In genomic region chr2:214019229-214019972, GRCh38 we compare ENCODE assay signal across 12 cellular contexts.
A peak's percentile ranks its signal among the peaks of the same experiment; 100 is the strongest.
DNase-seq lines count a peak whose midpoint lies in the region; ATAC-seq and TF ChIP-seq lines count a peak whose summit lies in the region.
"Had no signal": no experiment of that assay in that cellular context is flagged by ENCODE, and none has a peak within 500 bp of the region (broad histone marks: within the 10 kb centered on the region; RNA-seq: fewer than 3 reads in every experiment).

No MANE protein-coding gene starts in this region.

- peaks cover 3% of the 10 kb centered on the region for H3K9me3 Mint-ChIP-seq in osteocyte (ENCODE audit: unreplicated experiment)
- H3K9me3 Mint-ChIP-seq: activated naive CD8-positive, alpha-beta T cell treated with anti-CD3 and anti-CD28 coated beads, Interleukin-2, amount 10 ng/mL, durations not matched to agents 7 days and 5 days; H9; T-helper 1 cell treated with Interleukin-12 subunit alpha and Interleukin-12 subunit beta and Interleukin-4 antibody, amounts not matched to agents 30 μg/mL and 1 μg/mL, for 36 hours had no signal

- TF ChIP-seq CTCF in osteocyte (IDR thresholded peaks at IDR 0.05), result no peak

- H3K27ac Mint-ChIP-seq in osteocyte (ENCODE audit: unreplicated experiment), result peak overlapping the region; percentile 80
- H3K27ac Mint-ChIP-seq: activated naive CD8-positive, alpha-beta T cell treated with anti-CD3 and anti-CD28 coated beads, Interleukin-2, amount 10 ng/mL, durations not matched to agents 7 days and 5 days; H9; T-helper 1 cell treated with Interleukin-12 subunit alpha and Interleukin-12 subunit beta and Interleukin-4 antibody, amounts not matched to agents 30 μg/mL and 1 μg/mL, for 36 hours had no signal

- H3K27me3 Mint-ChIP-seq in osteocyte (ENCODE audit: unreplicated experiment), result no peaks in the 10 kb centered on the region
- H3K27me3 Mint-ChIP-seq: activated naive CD8-positive, alpha-beta T cell treated with anti-CD3 and anti-CD28 coated beads, Interleukin-2, amount 10 ng/mL, durations not matched to agents 7 days and 5 days had no signal

- H3K4me1 Mint-ChIP-seq in osteocyte (ENCODE audit: unreplicated experiment), result peaks cover 22% of the 10 kb centered on the region
- H3K4me1 Mint-ChIP-seq: activated naive CD8-positive, alpha-beta T cell treated with anti-CD3 and anti-CD28 coated beads, Interleukin-2, amount 10 ng/mL, durations not matched to agents 7 days and 5 days; H9 had no signal

- peaks cover 3% of the 10 kb centered on the region for H3K36me3 Mint-ChIP-seq in osteocyte (ENCODE audit: unreplicated experiment)
- H3K36me3 Mint-ChIP-seq: activated naive CD8-positive, alpha-beta T cell treated with anti-CD3 and anti-CD28 coated beads, Interleukin-2, amount 10 ng/mL, durations not matched to agents 7 days and 5 days had no signal

- ATAC-seq in esophagus mucosa, result peak; percentile 98
- ATAC-seq in GM19328 (IDR thresholded peaks at IDR 0.05; ENCODE audit: unreplicated experiment), result no peak

- no peak overlapping the region for H3K4me3 Mint-ChIP-seq in osteocyte (ENCODE audit: unreplicated experiment)
- H3K4me3 Mint-ChIP-seq: activated naive CD8-positive, alpha-beta T cell treated with anti-CD3 and anti-CD28 coated beads, Interleukin-2, amount 10 ng/mL, durations not matched to agents 7 days and 5 days; H9; T-helper 1 cell treated with Interleukin-12 subunit alpha and Interleukin-12 subunit beta and Interleukin-4 antibody, amounts not matched to agents 30 μg/mL and 1 μg/mL, for 36 hours had no signal

- DNase-seq in GM04503 (ENCODE audit: low read depth) (peak; percentile 97), NCI-H226 (peak; percentile 82), osteocyte (ENCODE audit: extremely low spot score, unreplicated experiment) (no peak), NCI-H2227 treated with DMSO at 0.1 percent for 48 hours (lab: John Stamatoyannopoulos, UW) (no peak), NCI-H2107 (lab: John Stamatoyannopoulos, UW) (no peak), NCI-H748 treated with DMSO at 0.1 percent for 48 hours (lab: John Stamatoyannopoulos, UW) (no peak)
- DNase-seq: activated naive CD8-positive, alpha-beta T cell treated with anti-CD3 and anti-CD28 coated beads, Interleukin-2, amount 10 ng/mL, durations not matched to agents 7 days and 5 days; H9; NCI-H1048 had no signal

Comparison
In these comparisons a context has a peak if more than half of its experiments do, and no peak if none do; other contexts are left out.
1. DNase-seq: peak in GM04503 (single experiment) and NCI-H226 (single experiment); none in osteocyte (single experiment), NCI-H2227 treated with DMSO at 0.1 percent for 48 hours (single experiment), NCI-H2107 (single experiment) and NCI-H748 treated with DMSO at 0.1 percent for 48 hours (single experiment).